In the genomic region with DNA sequence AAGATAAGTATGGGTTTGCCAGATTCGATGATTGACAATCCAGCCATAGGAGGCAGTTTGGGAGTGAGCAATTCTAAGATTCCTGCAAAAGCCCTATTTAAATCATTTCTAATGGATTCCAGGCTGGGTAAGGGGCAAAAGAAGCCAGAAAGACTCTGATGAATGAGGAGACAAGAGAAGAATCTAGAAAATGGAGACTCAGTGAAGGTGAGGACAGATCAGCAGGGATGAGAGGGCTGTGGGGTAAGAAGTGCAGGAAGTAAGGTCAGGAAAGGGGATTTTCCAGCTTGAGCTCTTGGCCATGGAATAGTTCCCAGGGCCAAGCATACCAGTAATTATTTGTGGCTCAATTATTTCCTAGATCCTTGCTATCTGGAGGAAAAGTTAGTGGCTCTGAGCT, we compare ENCODE assay signal across 13 cellular contexts.
DNase-seq lines count a peak whose midpoint lies in the region; ATAC-seq lines count a peak whose summit lies in the region.
"Had no signal": no experiment of that assay in that cellular context is flagged by ENCODE, and none has a peak within 500 bp of the region (broad histone marks: within the 10 kb centered on the region; RNA-seq: fewer than 3 reads in every experiment).

No MANE protein-coding gene starts in this region.

- no peak overlapping the region for H2AK5ac ChIP-seq in trophoblast cell (ENCODE audit: low read length)

- no peak overlapping the region for H3K18ac ChIP-seq in trophoblast cell (ENCODE audit: low read length)

- H3K4me2 ChIP-seq in trophoblast cell (ENCODE audit: low read length) = no peak overlapping the region
- H3K4me2 ChIP-seq: BLaER1 had no signal

- H3K4me1 ChIP-seq in SJSA1 (replicated peaks) (peaks cover 24% of the 10 kb centered on the region), trophoblast cell (ENCODE audit: control insufficient read depth in 1 of 2, insufficient read depth in 2 of 2, low read length in 2 of 2) (peaks cover 6 to 8% of the 10 kb centered on the region in 2 experiments)
- H3K4me1 ChIP-seq: BLaER1 had no signal

- H3K14ac ChIP-seq in trophoblast cell (ENCODE audit: low read length) = peak overlapping the region; percentile 22

- no peak overlapping the region for H2BK12ac ChIP-seq in trophoblast cell (ENCODE audit: low read length)

- no peak overlapping the region for H3K23ac ChIP-seq in trophoblast cell (ENCODE audit: low read length)

- peak overlapping the region; percentile 51 for H3K27ac ChIP-seq in SJSA1
- peak overlapping the region; percentile 5 for H3K27ac ChIP-seq in trophoblast cell (ENCODE audit: low read depth, low read length)
- H3K27ac ChIP-seq: BLaER1 had no signal

- H3K4me3 ChIP-seq in SJSA1 (no peak overlapping the region), trophoblast cell (ENCODE audit: low read depth, low read length) (no peak overlapping the region)
- H3K4me3 ChIP-seq: BLaER1 had no signal

- no peak overlapping the region for H2BK5ac ChIP-seq in trophoblast cell (ENCODE audit: low read depth, low read length, poor library complexity)

- H3K79me2 ChIP-seq in trophoblast cell (ENCODE audit: control insufficient read depth, insufficient read depth, low read length, poor library complexity) = no peaks in the 10 kb centered on the region

- H3K36me3 ChIP-seq in SJSA1 (no peaks in the 10 kb centered on the region), trophoblast cell (ENCODE audit: control insufficient read depth in 1 of 2, insufficient read depth in 2 of 2, low read length in 2 of 2) (no peaks in the 10 kb centered on the region)
- H3K36me3 ChIP-seq: BLaER1 had no signal

- H4K12ac ChIP-seq in trophoblast cell (ENCODE audit: low read depth, low read length) = no peak overlapping the region

- H2BK120ac ChIP-seq in trophoblast cell (ENCODE audit: insufficient read depth, low read length, poor library complexity) = no peak overlapping the region

- H3K9me3 ChIP-seq in SJSA1 (replicated peaks) (no peaks in the 10 kb centered on the region), trophoblast cell (ENCODE audit: insufficient read depth, low read depth, low read length) (no peaks in the 10 kb centered on the region)
- H3K9me3 ChIP-seq: BLaER1 had no signal

- DNase-seq in EH (ENCODE audit: low read depth) = peak; percentile 83
- DNase-seq in SJSA1 (ENCODE audit: low read depth in 1 of 2, low spot score in 2 of 2) = peak in 1 of 2 experiments; percentile 40
- peak; percentile 11 for DNase-seq in fibroblast of gingiva (ENCODE audit: low read depth)
- DNase-seq in trophoblast cell = peak; percentile 51 to 72
- no peak for DNase-seq in NCI-H187 treated with DMSO at 0.1 percent for 48 hours (lab: John Stamatoyannopoulos, UW)
- no peak for DNase-seq in hepatic stellate cell (ENCODE audit: low spot score)
- no peak for DNase-seq in AML-193 (lab: John Stamatoyannopoulos, UW)
- DNase-seq: effector CD4-positive, alpha-beta T cell; hippocampal formation; NCI-H1048; stimulated activated naive CD4-positive, alpha-beta T cell had no signal

- H4K91ac ChIP-seq in trophoblast cell (ENCODE audit: low read depth, low read length) = peak overlapping the region; percentile 39

- no peak overlapping the region for H3K4ac ChIP-seq in trophoblast cell (ENCODE audit: low read depth, low read length)

- no peak overlapping the region for H2AFZ ChIP-seq in trophoblast cell (ENCODE audit: insufficient read depth, low read length, poor library complexity)

- peaks cover 14% of the 10 kb centered on the region for H3K79me1 ChIP-seq in trophoblast cell (ENCODE audit: low read length)

- no peaks in the 10 kb centered on the region for H3K27me3 ChIP-seq in SJSA1 (replicated peaks)
- no peaks in the 10 kb centered on the region for H3K27me3 ChIP-seq in trophoblast cell (ENCODE audit: insufficient read depth, low read length)
- H3K27me3 ChIP-seq: BLaER1 had no signal

- WGBS in trophoblast cell (ENCODE audit: extremely low coverage, insufficient coverage, insufficient read length) = no CpG with 5 or more reads among the region's 1 CpG

- no peak for ATAC-seq in GM18868 (IDR thresholded peaks at IDR 0.05; ENCODE audit: unreplicated experiment)

- H3K9ac ChIP-seq in trophoblast cell (ENCODE audit: low read length) = no peak overlapping the region
- H3K9ac ChIP-seq: BLaER1 had no signal

- no peak overlapping the region for H4K8ac ChIP-seq in trophoblast cell (ENCODE audit: low read depth, low read length)

Comparison
In these comparisons a context has a peak if more than half of its experiments do, and no peak if none do; other contexts are left out.
1. DNase-seq: peak in EH (single experiment), fibroblast of gingiva (single experiment) and trophoblast cell (2 of 2); none in NCI-H187 treated with DMSO at 0.1 percent for 48 hours (single experiment), hepatic stellate cell (single experiment) and AML-193 (0 of 2).